In the genomic region with DNA sequence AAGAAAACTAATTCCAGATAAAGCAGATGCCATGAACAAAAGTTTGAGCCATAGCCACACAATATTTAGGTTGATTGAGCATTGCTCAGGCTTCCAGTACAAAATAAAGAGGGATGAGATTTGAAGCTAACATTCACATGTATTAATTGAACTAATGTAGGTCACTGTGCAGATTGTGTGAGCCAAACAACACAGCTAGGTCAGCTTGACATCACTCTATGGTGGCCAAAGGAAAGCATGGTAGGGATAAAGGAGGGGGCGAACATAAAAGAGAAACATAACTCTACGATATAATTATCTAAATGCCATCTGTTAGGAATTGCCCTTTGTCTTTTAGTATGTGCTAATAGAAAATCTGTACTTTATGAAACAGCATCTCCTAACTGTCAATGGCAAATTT, we compare ENCODE assay signal across 21 cellular contexts.
"Had no signal": no experiment of that assay in that cellular context is flagged by ENCODE, and none has a peak within 500 bp of the region (broad histone marks: within the 10 kb centered on the region; RNA-seq: fewer than 3 reads in every experiment).

No MANE protein-coding gene starts in this region.

- H3K36me3 ChIP-seq: MG63 had no signal

- H3K27me3 ChIP-seq: MG63 had no signal

- H3K9me3 ChIP-seq: MG63, SK-N-SH had no signal

- H3K27ac ChIP-seq: RWPE1 had no signal

- H3K4me3 ChIP-seq: MG63 had no signal

- DNase-seq: IMR-90, Karpas-422, KG1, MG63, NCI-H1092, NCI-H1105 treated with DMSO at 0.1 percent for 48 hours, NCI-H1417 treated with DMSO at 0.1 percent for 48 hours, NCI-H1930, NCI-H2081, NCI-H2107, NCI-H345, NCI-H446 treated with DMSO at 0.1 percent for 48 hours, NCI-H526 treated with DMSO at 0.1 percent for 48 hours, NCI-H774, PC-3, SHP77, SK-N-SH, SW 1271, T-cell had no signal

- FAIRE-seq: HepG2 had no signal
